Comparison of ENCODE assay signal across 15 cellular contexts in the genomic region with DNA sequence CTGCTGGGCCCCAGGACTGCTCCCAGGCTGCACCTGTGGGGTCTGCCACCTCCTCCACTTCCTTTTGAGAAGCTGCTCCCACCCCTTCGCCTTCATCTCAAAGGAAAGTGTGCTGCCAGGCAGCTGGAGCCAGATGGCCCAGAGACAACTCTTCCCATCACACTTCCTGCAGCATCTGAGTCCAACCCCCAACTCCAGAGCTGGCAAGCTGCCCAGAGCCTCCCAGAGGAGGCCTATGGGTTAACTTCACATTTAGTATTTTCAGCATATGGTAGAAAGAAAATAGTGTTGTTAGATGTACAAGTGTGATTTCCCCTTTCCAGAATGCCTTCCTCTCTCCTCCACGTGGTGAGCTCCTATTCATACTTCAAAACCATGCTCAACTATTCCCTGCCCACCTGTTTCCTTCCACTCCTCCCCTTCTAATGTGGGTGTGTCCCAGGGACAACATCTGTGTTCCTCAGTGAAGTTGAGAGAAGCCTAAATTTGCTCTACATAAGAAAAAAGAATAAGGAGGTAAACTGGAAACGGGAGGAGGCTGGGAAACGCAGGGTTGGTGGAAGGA.
DNase-seq lines count a peak whose midpoint lies in the region; ATAC-seq, FAIRE-seq and TF ChIP-seq lines count a peak whose summit lies in the region.
"Had no signal": no experiment of that assay in that cellular context is flagged by ENCODE, and none has a peak within 500 bp of the region (broad histone marks: within the 10 kb centered on the region; RNA-seq: fewer than 3 reads in every experiment).

No MANE protein-coding gene starts in this region.

- H3K4me3 ChIP-seq in fibroblast of mammary gland (ENCODE audit: control insufficient read depth, low read depth, low read length): no peak overlapping the region
- no peak overlapping the region for H3K4me3 ChIP-seq in skeletal muscle cell (ENCODE audit: low read depth, low read length)

- TF ChIP-seq CTCF in fibroblast of mammary gland (conservative IDR thresholded peaks at IDR 0.05; ENCODE audit: control insufficient read depth, insufficient read depth, low read depth, low read length): no peak

- H3K4me1 Mint-ChIP-seq in activated naive CD8-positive, alpha-beta T cell treated with anti-CD3 and anti-CD28 coated beads, Interleukin-2, amount 50 U/mL, for 24 hours: no peaks in the 10 kb centered on the region
- H3K4me1 Mint-ChIP-seq: activated naive CD8-positive, alpha-beta T cell treated with anti-CD3 and anti-CD28 coated beads for 36 hours; CD4-positive, CD25-positive, alpha-beta regulatory T cell had no signal

- H3K36me3 Mint-ChIP-seq in activated naive CD8-positive, alpha-beta T cell treated with anti-CD3 and anti-CD28 coated beads, Interleukin-2, amount 50 U/mL, for 24 hours (ENCODE audit: low read depth): no peaks in the 10 kb centered on the region
- H3K36me3 Mint-ChIP-seq: activated naive CD8-positive, alpha-beta T cell treated with anti-CD3 and anti-CD28 coated beads for 36 hours; CD4-positive, CD25-positive, alpha-beta regulatory T cell had no signal

- DNase-seq in DMS79 treated with DMSO at 0.1 percent for 48 hours (lab: John Stamatoyannopoulos, UW) (peak; percentile 9), DMS79 (lab: John Stamatoyannopoulos, UW) (no peak), NCI-H446 treated with DMSO at 0.1 percent for 48 hours (lab: John Stamatoyannopoulos, UW) (peak; percentile 3), fibroblast of mammary gland (ENCODE audit: low read depth) (peak; percentile 48), skeletal muscle cell (ENCODE audit: low read depth) (peak; percentile 20), GM19239 (ENCODE audit: insufficient read length, low spot score) (no peak), NCI-H2196 treated with DMSO at 0.1 percent for 48 hours (lab: John Stamatoyannopoulos, UW; ENCODE audit: unreplicated experiment) (no peak)
- no peak for DNase-seq in activated naive CD8-positive, alpha-beta T cell treated with anti-CD3 and anti-CD28 coated beads, Interleukin-2, amount 50 U/mL, for 24 hours
- DNase-seq: activated naive CD8-positive, alpha-beta T cell treated with anti-CD3 and anti-CD28 coated beads for 36 hours; CD4-positive, CD25-positive, alpha-beta regulatory T cell; GOT3; mammary epithelial cell; NCI-H2081 treated with DMSO at 0.1 percent for 48 hours; stimulated activated naive CD4-positive, alpha-beta T cell had no signal

- peaks cover 5% of the 10 kb centered on the region for H3K27me3 Mint-ChIP-seq in activated naive CD8-positive, alpha-beta T cell treated with anti-CD3 and anti-CD28 coated beads, Interleukin-2, amount 50 U/mL, for 24 hours
- H3K27me3 Mint-ChIP-seq: activated naive CD8-positive, alpha-beta T cell treated with anti-CD3 and anti-CD28 coated beads for 36 hours had no signal

- no peak for ATAC-seq in activated naive CD8-positive, alpha-beta T cell treated with anti-CD3 and anti-CD28 coated beads, Interleukin-2, amount 50 U/mL, for 24 hours

- no peak overlapping the region for H3K4me3 Mint-ChIP-seq in activated naive CD8-positive, alpha-beta T cell treated with anti-CD3 and anti-CD28 coated beads, Interleukin-2, amount 50 U/mL, for 24 hours
- H3K4me3 Mint-ChIP-seq: activated naive CD8-positive, alpha-beta T cell treated with anti-CD3 and anti-CD28 coated beads for 36 hours; CD4-positive, CD25-positive, alpha-beta regulatory T cell; T-helper 1 cell treated with Interleukin-12 subunit alpha and Interleukin-12 subunit beta and Interleukin-4 antibody, amounts not matched to agents 30 μg/mL and 1 μg/mL, for 36 hours had no signal

- H3K27ac Mint-ChIP-seq in activated naive CD8-positive, alpha-beta T cell treated with anti-CD3 and anti-CD28 coated beads, Interleukin-2, amount 50 U/mL, for 24 hours: no peak overlapping the region
- H3K27ac Mint-ChIP-seq: activated naive CD8-positive, alpha-beta T cell treated with anti-CD3 and anti-CD28 coated beads for 36 hours; CD4-positive, CD25-positive, alpha-beta regulatory T cell; T-helper 1 cell treated with Interleukin-12 subunit alpha and Interleukin-12 subunit beta and Interleukin-4 antibody, amounts not matched to agents 30 μg/mL and 1 μg/mL, for 36 hours had no signal

- H3K9me3 Mint-ChIP-seq in activated naive CD8-positive, alpha-beta T cell treated with anti-CD3 and anti-CD28 coated beads, Interleukin-2, amount 50 U/mL, for 24 hours: no peaks in the 10 kb centered on the region
- H3K9me3 Mint-ChIP-seq: activated naive CD8-positive, alpha-beta T cell treated with anti-CD3 and anti-CD28 coated beads for 36 hours; T-helper 1 cell treated with Interleukin-12 subunit alpha and Interleukin-12 subunit beta and Interleukin-4 antibody, amounts not matched to agents 30 μg/mL and 1 μg/mL, for 36 hours had no signal

- FAIRE-seq in GM19239 (lab: Jason Lieb, UNC): no peak

Comparison
In these comparisons a context has a peak if more than half of its experiments do, and no peak if none do; other contexts are left out.
1. DNase-seq: peak in DMS79 treated with DMSO at 0.1 percent for 48 hours (single experiment), NCI-H446 treated with DMSO at 0.1 percent for 48 hours (single experiment), fibroblast of mammary gland (single experiment) and skeletal muscle cell (single experiment); none in DMS79 (single experiment), activated naive CD8-positive, alpha-beta T cell treated with anti-CD3 and anti-CD28 coated beads, Interleukin-2, amount 50 U/mL, for 24 hours (single experiment), GM19239 (single experiment) and NCI-H2196 treated with DMSO at 0.1 percent for 48 hours (single experiment).